Comparison of ENCODE assay signal across 1 cellular context in the genomic region with DNA sequence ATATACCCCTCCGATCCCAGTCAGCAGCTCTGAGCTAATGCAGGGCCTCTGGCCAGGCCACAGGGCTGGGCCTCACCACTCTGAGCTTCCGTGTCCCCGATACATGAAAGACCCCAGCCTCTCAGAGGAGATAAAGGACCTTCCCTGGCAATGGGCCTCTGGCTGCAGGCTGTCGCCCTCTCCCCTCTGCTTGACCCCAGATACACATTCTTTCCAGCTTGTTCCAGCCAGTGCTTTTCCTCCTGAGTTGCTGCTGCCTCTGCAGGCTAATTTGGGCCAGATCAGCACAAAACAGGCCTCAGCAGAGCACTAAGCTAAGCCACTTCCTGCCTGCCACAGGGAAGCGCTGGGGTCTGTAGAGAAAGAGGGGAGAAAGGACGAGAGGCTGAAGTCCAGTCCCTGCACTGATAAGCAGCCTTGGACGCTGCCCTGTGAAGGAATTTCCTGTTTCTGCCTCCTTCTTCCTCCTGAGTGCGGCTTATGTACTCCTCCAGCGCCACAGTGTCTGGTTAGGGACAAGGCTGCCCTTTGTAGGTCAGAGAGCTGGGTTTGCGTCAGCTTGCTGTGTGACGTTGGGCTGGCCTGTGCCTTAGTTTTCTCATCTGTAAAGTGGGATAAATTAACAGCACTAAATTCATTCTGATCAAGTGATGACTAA.
TF ChIP-seq lines count a peak whose summit lies in the region.

No MANE protein-coding gene starts in this region.

TF ChIP-seq in HepG2, 621 proteins besides CTCF, POLR2A, EP300 and RAD21 (continued from another document and continues in another):
- peak; percentile 80; the same call in 1 of the 2 replicates for TF ChIP-seq ZNF274 (CRISPR knock-in tag; IDR thresholded peaks at IDR 0.05)
- peak; percentile 82; the same call in 1 of the 2 replicates for TF ChIP-seq BRD4 (CRISPR knock-in tag; IDR thresholded peaks at IDR 0.05)
- TF ChIP-seq, protein P1, sequence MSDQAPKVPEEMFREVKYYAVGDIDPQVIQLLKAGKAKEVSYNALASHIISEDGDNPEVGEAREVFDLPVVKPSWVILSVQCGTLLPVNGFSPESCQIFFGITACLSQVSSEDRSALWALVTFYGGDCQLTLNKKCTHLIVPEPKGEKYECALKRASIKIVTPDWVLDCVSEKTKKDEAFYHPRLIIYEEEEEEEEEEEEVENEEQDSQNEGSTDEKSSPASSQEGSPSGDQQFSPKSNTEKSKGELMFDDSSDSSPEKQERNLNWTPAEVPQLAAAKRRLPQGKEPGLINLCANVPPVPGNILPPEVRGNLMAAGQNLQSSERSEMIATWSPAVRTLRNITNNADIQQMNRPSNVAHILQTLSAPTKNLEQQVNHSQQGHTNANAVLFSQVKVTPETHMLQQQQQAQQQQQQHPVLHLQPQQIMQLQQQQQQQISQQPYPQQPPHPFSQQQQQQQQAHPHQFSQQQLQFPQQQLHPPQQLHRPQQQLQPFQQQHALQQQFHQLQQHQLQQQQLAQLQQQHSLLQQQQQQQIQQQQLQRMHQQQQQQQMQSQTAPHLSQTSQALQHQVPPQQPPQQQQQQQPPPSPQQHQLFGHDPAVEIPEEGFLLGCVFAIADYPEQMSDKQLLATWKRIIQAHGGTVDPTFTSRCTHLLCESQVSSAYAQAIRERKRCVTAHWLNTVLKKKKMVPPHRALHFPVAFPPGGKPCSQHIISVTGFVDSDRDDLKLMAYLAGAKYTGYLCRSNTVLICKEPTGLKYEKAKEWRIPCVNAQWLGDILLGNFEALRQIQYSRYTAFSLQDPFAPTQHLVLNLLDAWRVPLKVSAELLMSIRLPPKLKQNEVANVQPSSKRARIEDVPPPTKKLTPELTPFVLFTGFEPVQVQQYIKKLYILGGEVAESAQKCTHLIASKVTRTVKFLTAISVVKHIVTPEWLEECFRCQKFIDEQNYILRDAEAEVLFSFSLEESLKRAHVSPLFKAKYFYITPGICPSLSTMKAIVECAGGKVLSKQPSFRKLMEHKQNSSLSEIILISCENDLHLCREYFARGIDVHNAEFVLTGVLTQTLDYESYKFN (CRISPR knock-in tag; conservative IDR thresholded peaks at IDR 0.05) = peak; percentile 95
- no peak for TF ChIP-seq ZBTB1 (CRISPR knock-in tag; IDR thresholded peaks at IDR 0.05; ENCODE audit: borderline replicate concordance)
- TF ChIP-seq LCORL (IDR thresholded peaks at IDR 0.05) = 0 out of 2 replicates have a peak, but pooled peaks have one; percentile 17
- TF ChIP-seq LCORL (CRISPR knock-in tag; IDR thresholded peaks at IDR 0.05) = peak; percentile 68
- no peak for TF ChIP-seq ZNF674 (CRISPR knock-in tag; IDR thresholded peaks at IDR 0.05; ENCODE audit: low read depth)
- TF ChIP-seq ZNF331 (CRISPR knock-in tag; IDR thresholded peaks at IDR 0.05) = peak; percentile 74
- TF ChIP-seq SRF (IDR thresholded peaks at IDR 0.05; ENCODE audit: low read depth, low read length) = no peak
- TF ChIP-seq, protein P2, sequence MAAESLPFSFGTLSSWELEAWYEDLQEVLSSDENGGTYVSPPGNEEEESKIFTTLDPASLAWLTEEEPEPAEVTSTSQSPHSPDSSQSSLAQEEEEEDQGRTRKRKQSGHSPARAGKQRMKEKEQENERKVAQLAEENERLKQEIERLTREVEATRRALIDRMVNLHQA (CRISPR knock-in tag; IDR thresholded peaks at IDR 0.05) = no peak
- TF ChIP-seq KAT7 (CRISPR knock-in tag; IDR thresholded peaks at IDR 0.05; ENCODE audit: borderline replicate concordance) = no peak
- no peak for TF ChIP-seq ELF4 (CRISPR knock-in tag; IDR thresholded peaks at IDR 0.05; ENCODE audit: borderline replicate concordance)
- no peak for TF ChIP-seq ZNF44 (CRISPR knock-in tag; IDR thresholded peaks at IDR 0.05)
- TF ChIP-seq, protein P3, sequence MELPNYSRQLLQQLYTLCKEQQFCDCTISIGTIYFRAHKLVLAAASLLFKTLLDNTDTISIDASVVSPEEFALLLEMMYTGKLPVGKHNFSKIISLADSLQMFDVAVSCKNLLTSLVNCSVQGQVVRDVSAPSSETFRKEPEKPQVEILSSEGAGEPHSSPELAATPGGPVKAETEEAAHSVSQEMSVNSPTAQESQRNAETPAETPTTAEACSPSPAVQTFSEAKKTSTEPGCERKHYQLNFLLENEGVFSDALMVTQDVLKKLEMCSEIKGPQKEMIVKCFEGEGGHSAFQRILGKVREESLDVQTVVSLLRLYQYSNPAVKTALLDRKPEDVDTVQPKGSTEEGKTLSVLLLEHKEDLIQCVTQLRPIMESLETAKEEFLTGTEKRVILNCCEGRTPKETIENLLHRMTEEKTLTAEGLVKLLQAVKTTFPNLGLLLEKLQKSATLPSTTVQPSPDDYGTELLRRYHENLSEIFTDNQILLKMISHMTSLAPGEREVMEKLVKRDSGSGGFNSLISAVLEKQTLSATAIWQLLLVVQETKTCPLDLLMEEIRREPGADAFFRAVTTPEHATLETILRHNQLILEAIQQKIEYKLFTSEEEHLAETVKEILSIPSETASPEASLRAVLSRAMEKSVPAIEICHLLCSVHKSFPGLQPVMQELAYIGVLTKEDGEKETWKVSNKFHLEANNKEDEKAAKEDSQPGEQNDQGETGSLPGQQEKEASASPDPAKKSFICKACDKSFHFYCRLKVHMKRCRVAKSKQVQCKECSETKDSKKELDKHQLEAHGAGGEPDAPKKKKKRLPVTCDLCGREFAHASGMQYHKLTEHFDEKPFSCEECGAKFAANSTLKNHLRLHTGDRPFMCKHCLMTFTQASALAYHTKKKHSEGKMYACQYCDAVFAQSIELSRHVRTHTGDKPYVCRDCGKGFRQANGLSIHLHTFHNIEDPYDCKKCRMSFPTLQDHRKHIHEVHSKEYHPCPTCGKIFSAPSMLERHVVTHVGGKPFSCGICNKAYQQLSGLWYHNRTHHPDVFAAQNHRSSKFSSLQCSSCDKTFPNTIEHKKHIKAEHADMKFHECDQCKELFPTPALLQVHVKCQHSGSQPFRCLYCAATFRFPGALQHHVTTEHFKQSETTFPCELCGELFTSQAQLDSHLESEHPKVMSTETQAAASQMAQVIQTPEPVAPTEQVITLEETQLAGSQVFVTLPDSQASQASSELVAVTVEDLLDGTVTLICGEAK (IDR thresholded peaks at IDR 0.05) = no peak
- TF ChIP-seq, protein P3 (CRISPR knock-in tag; IDR thresholded peaks at IDR 0.05) = no peak
- TF ChIP-seq, protein P4, sequence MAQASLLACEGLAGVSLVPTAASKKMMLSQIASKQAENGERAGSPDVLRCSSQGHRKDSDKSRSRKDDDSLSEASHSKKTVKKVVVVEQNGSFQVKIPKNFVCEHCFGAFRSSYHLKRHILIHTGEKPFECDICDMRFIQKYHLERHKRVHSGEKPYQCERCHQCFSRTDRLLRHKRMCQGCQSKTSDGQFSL (CRISPR knock-in tag; IDR thresholded peaks at IDR 0.05) = 0 out of 2 replicates have a peak, but pooled peaks have one; percentile 37
- peak; percentile 57; the same call in 1 of the 2 replicates for TF ChIP-seq IRX3 (CRISPR knock-in tag; IDR thresholded peaks at IDR 0.05; ENCODE audit: borderline replicate concordance, low read depth)
- TF ChIP-seq ZFP36L1 (CRISPR knock-in tag; IDR thresholded peaks at IDR 0.05) = no peak
- peak; percentile 65; the same call in 1 of the 2 replicates for TF ChIP-seq CBX5 (CRISPR knock-in tag; IDR thresholded peaks at IDR 0.05; ENCODE audit: borderline replicate concordance)
- peak; percentile 83 for TF ChIP-seq ATF1 (CRISPR knock-in tag; IDR thresholded peaks at IDR 0.05)
- TF ChIP-seq PPARG (CRISPR knock-in tag; conservative IDR thresholded peaks at IDR 0.05) = peak; percentile 91
- TF ChIP-seq, protein P5, sequence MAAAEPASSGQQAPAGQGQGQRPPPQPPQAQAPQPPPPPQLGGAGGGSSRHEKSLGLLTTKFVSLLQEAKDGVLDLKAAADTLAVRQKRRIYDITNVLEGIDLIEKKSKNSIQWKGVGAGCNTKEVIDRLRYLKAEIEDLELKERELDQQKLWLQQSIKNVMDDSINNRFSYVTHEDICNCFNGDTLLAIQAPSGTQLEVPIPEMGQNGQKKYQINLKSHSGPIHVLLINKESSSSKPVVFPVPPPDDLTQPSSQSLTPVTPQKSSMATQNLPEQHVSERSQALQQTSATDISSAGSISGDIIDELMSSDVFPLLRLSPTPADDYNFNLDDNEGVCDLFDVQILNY (CRISPR knock-in tag; conservative IDR thresholded peaks at IDR 0.05) = no peak
- TF ChIP-seq ZNF572 (CRISPR knock-in tag; IDR thresholded peaks at IDR 0.05) = peak; percentile 80; the same call in 1 of the 2 replicates
- TF ChIP-seq NR2F1 (CRISPR knock-in tag; IDR thresholded peaks at IDR 0.05) = peak; percentile 24 to 41; a peak in 2 of 4 replicates
- TF ChIP-seq, protein P6, sequence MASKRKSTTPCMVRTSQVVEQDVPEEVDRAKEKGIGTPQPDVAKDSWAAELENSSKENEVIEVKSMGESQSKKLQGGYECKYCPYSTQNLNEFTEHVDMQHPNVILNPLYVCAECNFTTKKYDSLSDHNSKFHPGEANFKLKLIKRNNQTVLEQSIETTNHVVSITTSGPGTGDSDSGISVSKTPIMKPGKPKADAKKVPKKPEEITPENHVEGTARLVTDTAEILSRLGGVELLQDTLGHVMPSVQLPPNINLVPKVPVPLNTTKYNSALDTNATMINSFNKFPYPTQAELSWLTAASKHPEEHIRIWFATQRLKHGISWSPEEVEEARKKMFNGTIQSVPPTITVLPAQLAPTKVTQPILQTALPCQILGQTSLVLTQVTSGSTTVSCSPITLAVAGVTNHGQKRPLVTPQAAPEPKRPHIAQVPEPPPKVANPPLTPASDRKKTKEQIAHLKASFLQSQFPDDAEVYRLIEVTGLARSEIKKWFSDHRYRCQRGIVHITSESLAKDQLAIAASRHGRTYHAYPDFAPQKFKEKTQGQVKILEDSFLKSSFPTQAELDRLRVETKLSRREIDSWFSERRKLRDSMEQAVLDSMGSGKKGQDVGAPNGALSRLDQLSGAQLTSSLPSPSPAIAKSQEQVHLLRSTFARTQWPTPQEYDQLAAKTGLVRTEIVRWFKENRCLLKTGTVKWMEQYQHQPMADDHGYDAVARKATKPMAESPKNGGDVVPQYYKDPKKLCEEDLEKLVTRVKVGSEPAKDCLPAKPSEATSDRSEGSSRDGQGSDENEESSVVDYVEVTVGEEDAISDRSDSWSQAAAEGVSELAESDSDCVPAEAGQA (IDR thresholded peaks at IDR 0.05; ENCODE audit: low read depth) = no peak
- TF ChIP-seq, protein P6 (CRISPR knock-in tag; IDR thresholded peaks at IDR 0.05; ENCODE audit: borderline replicate concordance) = no peak
- TF ChIP-seq RFXAP (CRISPR knock-in tag; IDR thresholded peaks at IDR 0.05; ENCODE audit: borderline replicate concordance) = peak; percentile 87
- TF ChIP-seq, protein P7, sequence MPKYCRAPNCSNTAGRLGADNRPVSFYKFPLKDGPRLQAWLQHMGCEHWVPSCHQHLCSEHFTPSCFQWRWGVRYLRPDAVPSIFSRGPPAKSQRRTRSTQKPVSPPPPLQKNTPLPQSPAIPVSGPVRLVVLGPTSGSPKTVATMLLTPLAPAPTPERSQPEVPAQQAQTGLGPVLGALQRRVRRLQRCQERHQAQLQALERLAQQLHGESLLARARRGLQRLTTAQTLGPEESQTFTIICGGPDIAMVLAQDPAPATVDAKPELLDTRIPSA (CRISPR knock-in tag; IDR thresholded peaks at IDR 0.05; ENCODE audit: borderline replicate concordance) = no peak
- TF ChIP-seq ZNF747 (CRISPR knock-in tag; IDR thresholded peaks at IDR 0.05; ENCODE audit: borderline replicate concordance) = 0 out of 2 replicates have a peak, but pooled peaks have one; percentile 39
- TF ChIP-seq KAT2B (IDR thresholded peaks at IDR 0.05; ENCODE audit: borderline replicate concordance, low read depth, low read length) = no peak
- TF ChIP-seq KDM5B (CRISPR knock-in tag; IDR thresholded peaks at IDR 0.05; ENCODE audit: borderline replicate concordance) = no peak; the same call in 1 of the 2 replicates
- TF ChIP-seq NAIF1 (CRISPR knock-in tag; IDR thresholded peaks at IDR 0.05; ENCODE audit: borderline replicate concordance) = 0 out of 2 replicates have a peak, but pooled peaks have one; percentile 58
- TF ChIP-seq HIVEP1 (CRISPR knock-in tag; IDR thresholded peaks at IDR 0.05) = no peak; the same call in 1 of the 2 replicates
- no peak for TF ChIP-seq ATM (IDR thresholded peaks at IDR 0.05; ENCODE audit: borderline replicate concordance)
- TF ChIP-seq ZNF644 (CRISPR knock-in tag; IDR thresholded peaks at IDR 0.05; ENCODE audit: low read depth) = 0 out of 2 replicates have a peak, but pooled peaks have one; percentile 28
- TF ChIP-seq ZSCAN25 (CRISPR knock-in tag; IDR thresholded peaks at IDR 0.05) = peak; percentile 65
- TF ChIP-seq TOPORS (CRISPR knock-in tag; IDR thresholded peaks at IDR 0.05) = peak; percentile 58; the same call in 1 of the 2 replicates
- TF ChIP-seq ZNF253 (CRISPR knock-in tag; IDR thresholded peaks at IDR 0.05; ENCODE audit: borderline replicate concordance) = no peak
